ENCODE assay signal across 1 cellular context in the genomic region with DNA sequence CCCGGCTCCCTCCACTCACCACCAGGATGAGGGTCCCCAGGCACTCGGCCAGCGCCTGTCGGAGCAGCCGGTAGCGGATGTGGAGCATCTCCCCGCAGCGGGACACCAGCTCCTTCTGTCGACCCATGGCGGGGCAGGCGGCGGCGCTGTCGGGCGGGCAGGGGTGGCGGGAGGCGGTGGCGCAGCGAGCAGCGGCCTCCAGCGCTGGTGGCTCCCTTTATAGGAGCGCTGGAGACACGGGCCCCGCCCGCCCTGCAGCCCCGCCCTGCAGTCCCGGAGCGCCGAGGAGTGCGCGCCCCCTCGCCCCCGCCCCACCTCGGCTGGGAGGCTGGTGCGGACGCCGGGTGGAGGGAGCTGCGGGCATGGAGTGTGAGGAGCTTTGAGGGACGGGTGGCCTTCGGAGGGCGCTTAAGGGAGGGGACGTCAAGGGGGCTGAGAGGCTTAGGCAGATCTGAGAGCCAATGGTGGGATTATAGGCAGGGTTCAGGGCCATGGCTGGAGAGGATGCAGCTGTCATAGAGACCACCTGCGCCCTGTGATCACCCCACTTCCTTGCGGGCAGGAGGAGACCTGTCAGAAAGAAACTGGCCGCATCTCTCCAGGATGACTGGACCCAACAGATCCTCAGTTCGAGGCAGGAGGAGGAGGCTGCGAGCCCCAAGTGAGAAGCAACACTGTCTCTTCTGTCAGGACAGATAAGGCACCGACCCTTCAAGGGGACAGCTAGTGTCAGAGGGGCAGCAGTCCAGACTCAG.
TF ChIP-seq lines count a peak whose summit lies in the region.

A gene (minus strand): TSS at position 190 of the 755 bp plus-strand sequence. CDS start 63 bp downstream, at position 127.

TF ChIP-seq in HepG2, 621 proteins besides CTCF, POLR2A, EP300 and RAD21 (continued from another document and continues in another):
- TF ChIP-seq ZNF788 (CRISPR knock-in tag; IDR thresholded peaks at IDR 0.05; ENCODE audit: borderline replicate concordance) (0 out of 2 replicates have a peak, but pooled peaks have one; percentile 33), ZSCAN29 (CRISPR knock-in tag; conservative IDR thresholded peaks at IDR 0.05) (0 out of 2 replicates have a peak, but pooled peaks have one; percentile 58), MAZ (IDR thresholded peaks at IDR 0.05; ENCODE audit: borderline replicate concordance, low read depth, low read length) (no peak), MAZ (CRISPR knock-in tag; IDR thresholded peaks at IDR 0.05; ENCODE audit: low read depth) (peak; percentile 61), ZNF383 (CRISPR knock-in tag; IDR thresholded peaks at IDR 0.05; ENCODE audit: borderline replicate concordance) (0 out of 2 replicates have a peak, but pooled peaks have one; percentile 28), ZNF550 (CRISPR knock-in tag; IDR thresholded peaks at IDR 0.05; ENCODE audit: borderline replicate concordance) (0 out of 2 replicates have a peak, but pooled peaks have one; percentile 37), ZNF34 (CRISPR knock-in tag; IDR thresholded peaks at IDR 0.05; ENCODE audit: borderline replicate concordance) (0 out of 2 replicates have a peak, but pooled peaks have one; percentile 61), PAX8 (CRISPR knock-in tag; IDR thresholded peaks at IDR 0.05; ENCODE audit: borderline replicate concordance) (no peak), ZNF605 (CRISPR knock-in tag; IDR thresholded peaks at IDR 0.05) (0 out of 2 replicates have a peak, but pooled peaks have one; percentile 31), ZSCAN25 (CRISPR knock-in tag; IDR thresholded peaks at IDR 0.05) (peak; percentile 94), NFKB2 (CRISPR knock-in tag; IDR thresholded peaks at IDR 0.05; ENCODE audit: borderline replicate concordance) (peak; percentile 27; the same call in 1 of the 2 replicates), TRIM24 (CRISPR knock-in tag; IDR thresholded peaks at IDR 0.05) (no peak), RBM22 (optimal IDR thresholded peaks at IDR 0.05; ENCODE audit: low read length) (no peak), GLI4 (CRISPR knock-in tag; IDR thresholded peaks at IDR 0.05; ENCODE audit: borderline replicate concordance) (no peak), YEATS4 (CRISPR knock-in tag; IDR thresholded peaks at IDR 0.05; ENCODE audit: borderline replicate concordance) (peak; percentile 51; the same call in 1 of the 2 replicates), CHD4 (IDR thresholded peaks at IDR 0.05; ENCODE audit: borderline replicate concordance, low read length) (no peak), ZNF749 (CRISPR knock-in tag; IDR thresholded peaks at IDR 0.05; ENCODE audit: borderline replicate concordance) (peak; percentile 33; the same call in 1 of the 2 replicates), NCOA2 (CRISPR knock-in tag; IDR thresholded peaks at IDR 0.05) (no peak), JARID2 (CRISPR knock-in tag; IDR thresholded peaks at IDR 0.05; ENCODE audit: insufficient replicate concordance) (no peak), HNRNPLL (IDR thresholded peaks at IDR 0.05; ENCODE audit: low read depth, low read length, poor library complexity, severe bottlenecking) (peak; percentile 49), ZFY (CRISPR knock-in tag; IDR thresholded peaks at IDR 0.05) (peak; percentile 43; the same call in 1 of the 2 replicates)
- TF ChIP-seq, protein P1, sequence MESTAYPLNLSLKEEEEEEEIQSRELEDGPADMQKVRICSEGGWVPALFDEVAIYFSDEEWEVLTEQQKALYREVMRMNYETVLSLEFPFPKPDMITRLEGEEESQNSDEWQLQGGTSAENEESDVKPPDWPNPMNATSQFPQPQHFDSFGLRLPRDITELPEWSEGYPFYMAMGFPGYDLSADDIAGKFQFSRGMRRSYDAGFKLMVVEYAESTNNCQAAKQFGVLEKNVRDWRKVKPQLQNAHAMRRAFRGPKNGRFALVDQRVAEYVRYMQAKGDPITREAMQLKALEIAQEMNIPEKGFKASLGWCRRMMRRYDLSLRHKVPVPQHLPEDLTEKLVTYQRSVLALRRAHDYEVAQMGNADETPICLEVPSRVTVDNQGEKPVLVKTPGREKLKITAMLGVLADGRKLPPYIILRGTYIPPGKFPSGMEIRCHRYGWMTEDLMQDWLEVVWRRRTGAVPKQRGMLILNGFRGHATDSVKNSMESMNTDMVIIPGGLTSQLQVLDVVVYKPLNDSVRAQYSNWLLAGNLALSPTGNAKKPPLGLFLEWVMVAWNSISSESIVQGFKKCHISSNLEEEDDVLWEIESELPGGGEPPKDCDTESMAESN (CRISPR knock-in tag; conservative IDR thresholded peaks at IDR 0.05): 0 out of 2 replicates have a peak, but pooled peaks have one; percentile 49
- TF ChIP-seq, protein P2, sequence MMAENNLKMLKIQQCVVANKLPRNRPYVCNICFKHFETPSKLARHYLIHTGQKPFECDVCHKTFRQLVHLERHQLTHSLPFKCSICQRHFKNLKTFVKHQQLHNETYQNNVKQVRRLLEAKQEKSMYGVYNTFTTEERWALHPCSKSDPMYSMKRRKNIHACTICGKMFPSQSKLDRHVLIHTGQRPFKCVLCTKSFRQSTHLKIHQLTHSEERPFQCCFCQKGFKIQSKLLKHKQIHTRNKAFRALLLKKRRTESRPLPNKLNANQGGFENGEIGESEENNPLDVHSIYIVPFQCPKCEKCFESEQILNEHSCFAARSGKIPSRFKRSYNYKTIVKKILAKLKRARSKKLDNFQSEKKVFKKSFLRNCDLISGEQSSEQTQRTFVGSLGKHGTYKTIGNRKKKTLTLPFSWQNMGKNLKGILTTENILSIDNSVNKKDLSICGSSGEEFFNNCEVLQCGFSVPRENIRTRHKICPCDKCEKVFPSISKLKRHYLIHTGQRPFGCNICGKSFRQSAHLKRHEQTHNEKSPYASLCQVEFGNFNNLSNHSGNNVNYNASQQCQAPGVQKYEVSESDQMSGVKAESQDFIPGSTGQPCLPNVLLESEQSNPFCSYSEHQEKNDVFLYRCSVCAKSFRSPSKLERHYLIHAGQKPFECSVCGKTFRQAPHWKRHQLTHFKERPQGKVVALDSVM (CRISPR knock-in tag; IDR thresholded peaks at IDR 0.05): 0 out of 2 replicates have a peak, but pooled peaks have one; percentile 14
- TF ChIP-seq, protein P3, sequence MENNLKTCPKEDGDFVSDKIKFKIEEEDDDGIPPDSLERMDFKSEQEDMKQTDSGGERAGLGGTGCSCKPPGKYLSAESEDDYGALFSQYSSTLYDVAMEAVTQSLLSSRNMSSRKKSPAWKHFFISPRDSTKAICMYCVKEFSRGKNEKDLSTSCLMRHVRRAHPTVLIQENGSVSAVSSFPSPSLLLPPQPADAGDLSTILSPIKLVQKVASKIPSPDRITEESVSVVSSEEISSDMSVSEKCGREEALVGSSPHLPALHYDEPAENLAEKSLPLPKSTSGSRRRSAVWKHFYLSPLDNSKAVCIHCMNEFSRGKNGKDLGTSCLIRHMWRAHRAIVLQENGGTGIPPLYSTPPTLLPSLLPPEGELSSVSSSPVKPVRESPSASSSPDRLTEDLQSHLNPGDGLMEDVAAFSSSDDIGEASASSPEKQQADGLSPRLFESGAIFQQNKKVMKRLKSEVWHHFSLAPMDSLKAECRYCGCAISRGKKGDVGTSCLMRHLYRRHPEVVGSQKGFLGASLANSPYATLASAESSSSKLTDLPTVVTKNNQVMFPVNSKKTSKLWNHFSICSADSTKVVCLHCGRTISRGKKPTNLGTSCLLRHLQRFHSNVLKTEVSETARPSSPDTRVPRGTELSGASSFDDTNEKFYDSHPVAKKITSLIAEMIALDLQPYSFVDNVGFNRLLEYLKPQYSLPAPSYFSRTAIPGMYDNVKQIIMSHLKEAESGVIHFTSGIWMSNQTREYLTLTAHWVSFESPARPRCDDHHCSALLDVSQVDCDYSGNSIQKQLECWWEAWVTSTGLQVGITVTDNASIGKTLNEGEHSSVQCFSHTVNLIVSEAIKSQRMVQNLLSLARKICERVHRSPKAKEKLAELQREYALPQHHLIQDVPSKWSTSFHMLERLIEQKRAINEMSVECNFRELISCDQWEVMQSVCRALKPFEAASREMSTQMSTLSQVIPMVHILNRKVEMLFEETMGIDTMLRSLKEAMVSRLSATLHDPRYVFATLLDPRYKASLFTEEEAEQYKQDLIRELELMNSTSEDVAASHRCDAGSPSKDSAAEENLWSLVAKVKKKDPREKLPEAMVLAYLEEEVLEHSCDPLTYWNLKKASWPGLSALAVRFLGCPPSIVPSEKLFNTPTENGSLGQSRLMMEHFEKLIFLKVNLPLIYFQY (CRISPR knock-in tag; IDR thresholded peaks at IDR 0.05; ENCODE audit: borderline replicate concordance): no peak
- TF ChIP-seq, protein P4, sequence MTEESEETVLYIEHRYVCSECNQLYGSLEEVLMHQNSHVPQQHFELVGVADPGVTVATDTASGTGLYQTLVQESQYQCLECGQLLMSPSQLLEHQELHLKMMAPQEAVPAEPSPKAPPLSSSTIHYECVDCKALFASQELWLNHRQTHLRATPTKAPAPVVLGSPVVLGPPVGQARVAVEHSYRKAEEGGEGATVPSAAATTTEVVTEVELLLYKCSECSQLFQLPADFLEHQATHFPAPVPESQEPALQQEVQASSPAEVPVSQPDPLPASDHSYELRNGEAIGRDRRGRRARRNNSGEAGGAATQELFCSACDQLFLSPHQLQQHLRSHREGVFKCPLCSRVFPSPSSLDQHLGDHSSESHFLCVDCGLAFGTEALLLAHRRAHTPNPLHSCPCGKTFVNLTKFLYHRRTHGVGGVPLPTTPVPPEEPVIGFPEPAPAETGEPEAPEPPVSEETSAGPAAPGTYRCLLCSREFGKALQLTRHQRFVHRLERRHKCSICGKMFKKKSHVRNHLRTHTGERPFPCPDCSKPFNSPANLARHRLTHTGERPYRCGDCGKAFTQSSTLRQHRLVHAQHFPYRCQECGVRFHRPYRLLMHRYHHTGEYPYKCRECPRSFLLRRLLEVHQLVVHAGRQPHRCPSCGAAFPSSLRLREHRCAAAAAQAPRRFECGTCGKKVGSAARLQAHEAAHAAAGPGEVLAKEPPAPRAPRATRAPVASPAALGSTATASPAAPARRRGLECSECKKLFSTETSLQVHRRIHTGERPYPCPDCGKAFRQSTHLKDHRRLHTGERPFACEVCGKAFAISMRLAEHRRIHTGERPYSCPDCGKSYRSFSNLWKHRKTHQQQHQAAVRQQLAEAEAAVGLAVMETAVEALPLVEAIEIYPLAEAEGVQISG (CRISPR knock-in tag; IDR thresholded peaks at IDR 0.05): 0 out of 2 replicates have a peak, but pooled peaks have one; percentile 26
- TF ChIP-seq, protein P5, sequence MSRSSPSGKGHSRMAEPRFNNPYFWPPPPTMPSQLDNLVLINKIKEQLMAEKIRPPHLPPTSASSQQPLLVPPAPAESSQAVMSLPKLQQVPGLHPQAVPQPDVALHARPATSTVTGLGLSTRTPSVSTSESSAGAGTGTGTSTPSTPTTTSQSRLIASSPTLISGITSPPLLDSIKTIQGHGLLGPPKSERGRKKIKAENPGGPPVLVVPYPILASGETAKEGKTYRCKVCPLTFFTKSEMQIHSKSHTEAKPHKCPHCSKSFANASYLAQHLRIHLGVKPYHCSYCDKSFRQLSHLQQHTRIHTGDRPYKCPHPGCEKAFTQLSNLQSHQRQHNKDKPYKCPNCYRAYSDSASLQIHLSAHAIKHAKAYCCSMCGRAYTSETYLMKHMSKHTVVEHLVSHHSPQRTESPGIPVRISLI (CRISPR knock-in tag; IDR thresholded peaks at IDR 0.05; ENCODE audit: borderline replicate concordance): 0 out of 2 replicates have a peak, but pooled peaks have one; percentile 14
- TF ChIP-seq, protein P6, sequence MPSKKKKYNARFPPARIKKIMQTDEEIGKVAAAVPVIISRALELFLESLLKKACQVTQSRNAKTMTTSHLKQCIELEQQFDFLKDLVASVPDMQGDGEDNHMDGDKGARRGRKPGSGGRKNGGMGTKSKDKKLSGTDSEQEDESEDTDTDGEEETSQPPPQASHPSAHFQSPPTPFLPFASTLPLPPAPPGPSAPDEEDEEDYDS (CRISPR knock-in tag; IDR thresholded peaks at IDR 0.05): peak; percentile 14; the same call in 1 of the 2 replicates
- TF ChIP-seq, protein P7, sequence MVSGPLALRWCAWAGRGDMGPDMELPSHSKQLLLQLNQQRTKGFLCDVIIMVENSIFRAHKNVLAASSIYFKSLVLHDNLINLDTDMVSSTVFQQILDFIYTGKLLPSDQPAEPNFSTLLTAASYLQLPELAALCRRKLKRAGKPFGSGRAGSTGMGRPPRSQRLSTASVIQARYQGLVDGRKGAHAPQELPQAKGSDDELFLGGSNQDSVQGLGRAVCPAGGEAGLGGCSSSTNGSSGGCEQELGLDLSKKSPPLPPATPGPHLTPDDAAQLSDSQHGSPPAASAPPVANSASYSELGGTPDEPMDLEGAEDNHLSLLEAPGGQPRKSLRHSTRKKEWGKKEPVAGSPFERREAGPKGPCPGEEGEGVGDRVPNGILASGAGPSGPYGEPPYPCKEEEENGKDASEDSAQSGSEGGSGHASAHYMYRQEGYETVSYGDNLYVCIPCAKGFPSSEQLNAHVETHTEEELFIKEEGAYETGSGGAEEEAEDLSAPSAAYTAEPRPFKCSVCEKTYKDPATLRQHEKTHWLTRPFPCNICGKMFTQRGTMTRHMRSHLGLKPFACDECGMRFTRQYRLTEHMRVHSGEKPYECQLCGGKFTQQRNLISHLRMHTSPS (CRISPR knock-in tag; IDR thresholded peaks at IDR 0.05; ENCODE audit: low read depth): no peak
- TF ChIP-seq, protein P8, sequence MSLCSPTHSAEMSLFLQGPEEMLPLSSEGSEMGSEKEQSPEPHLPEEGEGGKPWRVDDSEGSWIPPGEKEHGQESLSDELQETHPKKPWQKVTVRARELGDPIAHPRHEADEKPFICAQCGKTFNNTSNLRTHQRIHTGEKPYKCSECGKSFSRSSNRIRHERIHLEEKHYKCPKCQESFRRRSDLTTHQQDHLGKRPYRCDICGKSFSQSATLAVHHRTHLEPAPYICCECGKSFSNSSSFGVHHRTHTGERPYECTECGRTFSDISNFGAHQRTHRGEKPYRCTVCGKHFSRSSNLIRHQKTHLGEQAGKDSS (CRISPR knock-in tag; IDR thresholded peaks at IDR 0.05; ENCODE audit: borderline replicate concordance, low read depth): peak; percentile 71; the same call in 1 of the 2 replicates
- TF ChIP-seq, protein P9, sequence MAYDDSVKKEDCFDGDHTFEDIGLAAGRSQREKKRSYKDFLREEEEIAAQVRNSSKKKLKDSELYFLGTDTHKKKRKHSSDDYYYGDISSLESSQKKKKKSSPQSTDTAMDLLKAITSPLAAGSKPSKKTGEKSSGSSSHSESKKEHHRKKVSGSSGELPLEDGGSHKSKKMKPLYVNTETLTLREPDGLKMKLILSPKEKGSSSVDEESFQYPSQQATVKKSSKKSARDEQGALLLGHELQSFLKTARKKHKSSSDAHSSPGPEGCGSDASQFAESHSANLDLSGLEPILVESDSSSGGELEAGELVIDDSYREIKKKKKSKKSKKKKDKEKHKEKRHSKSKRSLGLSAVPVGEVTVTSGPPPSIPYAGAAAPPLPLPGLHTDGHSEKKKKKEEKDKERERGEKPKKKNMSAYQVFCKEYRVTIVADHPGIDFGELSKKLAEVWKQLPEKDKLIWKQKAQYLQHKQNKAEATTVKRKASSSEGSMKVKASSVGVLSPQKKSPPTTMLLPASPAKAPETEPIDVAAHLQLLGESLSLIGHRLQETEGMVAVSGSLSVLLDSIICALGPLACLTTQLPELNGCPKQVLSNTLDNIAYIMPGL (CRISPR knock-in tag; IDR thresholded peaks at IDR 0.05; ENCODE audit: borderline replicate concordance in 1 of 2, low read depth in 1 of 2): peak in 1 of 2 experiments; percentile 64; a peak in 2 of 4 replicates
- TF ChIP-seq, protein P10, sequence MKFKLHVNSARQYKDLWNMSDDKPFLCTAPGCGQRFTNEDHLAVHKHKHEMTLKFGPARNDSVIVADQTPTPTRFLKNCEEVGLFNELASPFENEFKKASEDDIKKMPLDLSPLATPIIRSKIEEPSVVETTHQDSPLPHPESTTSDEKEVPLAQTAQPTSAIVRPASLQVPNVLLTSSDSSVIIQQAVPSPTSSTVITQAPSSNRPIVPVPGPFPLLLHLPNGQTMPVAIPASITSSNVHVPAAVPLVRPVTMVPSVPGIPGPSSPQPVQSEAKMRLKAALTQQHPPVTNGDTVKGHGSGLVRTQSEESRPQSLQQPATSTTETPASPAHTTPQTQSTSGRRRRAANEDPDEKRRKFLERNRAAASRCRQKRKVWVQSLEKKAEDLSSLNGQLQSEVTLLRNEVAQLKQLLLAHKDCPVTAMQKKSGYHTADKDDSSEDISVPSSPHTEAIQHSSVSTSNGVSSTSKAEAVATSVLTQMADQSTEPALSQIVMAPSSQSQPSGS (CRISPR knock-in tag; IDR thresholded peaks at IDR 0.05): no peak
